ENCODE assay signal across 9 cellular contexts in the genomic region with DNA sequence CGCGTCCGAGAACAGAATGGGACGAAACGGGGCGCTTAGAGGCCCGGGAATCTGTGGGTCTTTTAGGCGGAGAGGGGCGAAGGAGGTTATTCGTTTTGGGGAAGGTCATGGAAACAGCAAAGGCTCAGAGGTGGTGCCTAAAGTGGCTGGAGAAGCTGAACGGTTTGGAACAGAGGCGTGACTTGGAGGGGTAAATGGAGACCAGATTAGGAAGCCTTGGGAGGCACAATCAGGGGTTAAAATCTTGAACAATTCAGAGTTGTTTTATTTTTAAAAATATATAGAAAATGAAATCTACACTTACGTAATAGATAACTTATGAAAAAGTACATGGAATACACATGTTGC. TPM values are rescaled to one million over a fixed set of nuclear protein-coding genes. Genes with fewer than 3 reads are reported as not detected.
DNase-seq lines count a peak whose midpoint lies in the region; ATAC-seq and TF ChIP-seq lines count a peak whose summit lies in the region.
"Had no signal": no experiment of that assay in that cellular context is flagged by ENCODE, and none has a peak within 500 bp of the region (broad histone marks: within the 10 kb centered on the region; RNA-seq: fewer than 3 reads in every experiment).

No MANE protein-coding gene starts in this region.

- no peak for DNase-seq in Jurkat, Clone E6-1 (ENCODE audit: low read depth, low spot score)
- no peak for DNase-seq in mammary epithelial cell
- no peak for DNase-seq in left lung
- DNase-seq in stimulated activated naive CD8-positive, alpha-beta T cell treated with anti-CD3 and anti-CD28 coated beads, Interleukin-15, amount 100 ng/mL, for 72 hours, result no peak
- DNase-seq in SIG-M5 (lab: John Stamatoyannopoulos, UW), result no peak
- no peak for DNase-seq in NCI-H1105 (lab: John Stamatoyannopoulos, UW)
- no peak for DNase-seq in DMS 273 (lab: John Stamatoyannopoulos, UW; ENCODE audit: unreplicated experiment)
- DNase-seq in OCI-LY7 (ENCODE audit: low spot score), result no peak
- DNase-seq: PC-3 had no signal

- no peak for TF ChIP-seq CTCF in mammary epithelial cell (conservative IDR thresholded peaks at IDR 0.05 in 1 of 2, IDR thresholded peaks at IDR 0.05 in 1 of 2; ENCODE audit: extremely low read depth in 1 of 2, insufficient read depth in 1 of 2, low read depth in 1 of 2, low read length in 2 of 2)
- no peak for TF ChIP-seq CTCF in left lung (IDR thresholded peaks at IDR 0.05)
- TF ChIP-seq CTCF in OCI-LY7 (conservative IDR thresholded peaks at IDR 0.05; ENCODE audit: low read length), result no peak

- peaks cover 22% of the 10 kb centered on the region for H3K4me1 Mint-ChIP-seq in stimulated activated naive CD8-positive, alpha-beta T cell treated with anti-CD3 and anti-CD28 coated beads, Interleukin-15, amount 100 ng/mL, for 72 hours

- ATAC-seq in left lung, result no peak
- no peak for ATAC-seq in stimulated activated naive CD8-positive, alpha-beta T cell treated with anti-CD3 and anti-CD28 coated beads, Interleukin-15, amount 100 ng/mL, for 72 hours
- ATAC-seq: PC-3 had no signal

- WGBS in mammary epithelial cell (ENCODE audit: low coverage, missing lambda C conversion rate), result 13% methylated on average over 5 of the region's 13 CpGs

- H3K4me1 ChIP-seq in mammary epithelial cell (ENCODE audit: insufficient read depth, low read length) (peaks cover 9% of the 10 kb centered on the region), left lung (peaks cover 0 to 34% of the 10 kb centered on the region in 2 donors), OCI-LY7 (ENCODE audit: insufficient read depth, low read length, poor library complexity, severe bottlenecking) (no peaks in the 10 kb centered on the region)

- no peak overlapping the region for H3K9ac ChIP-seq in mammary epithelial cell (ENCODE audit: insufficient read depth, low read length)

- H4K20me1 ChIP-seq in mammary epithelial cell (ENCODE audit: insufficient read depth, low read length) (no peaks in the 10 kb centered on the region), OCI-LY7 (ENCODE audit: insufficient read depth, low read length) (no peaks in the 10 kb centered on the region)

- peak overlapping the region; percentile 89 to 91 for H3K4me3 Mint-ChIP-seq in stimulated activated naive CD8-positive, alpha-beta T cell treated with anti-CD3 and anti-CD28 coated beads, Interleukin-15, amount 100 ng/mL, for 72 hours

- H3K79me2 ChIP-seq in mammary epithelial cell (ENCODE audit: insufficient read depth, low read length) (no peaks in the 10 kb centered on the region), OCI-LY7 (ENCODE audit: insufficient read depth, low read depth, low read length) (no peaks in the 10 kb centered on the region)

- in situ Hi-C loops in mammary epithelial cell (cut with MboI; ENCODE audit: low sequenced_read_pairs in 2 of 2), result loop anchor here in 1 of 2 donors (25.0 kb wide), 1 partner anchor 246 kb away; no protein-coding TSS in a partner anchor

- H3K36me3 ChIP-seq in mammary epithelial cell (ENCODE audit: insufficient read depth, low read length) (no peaks in the 10 kb centered on the region), left lung (no peaks in the 10 kb centered on the region), OCI-LY7 (ENCODE audit: insufficient read depth, low read length) (no peaks in the 10 kb centered on the region)

- H3K9me3 ChIP-seq in mammary epithelial cell (replicated peaks; ENCODE audit: insufficient read depth, low read length), result no peaks in the 10 kb centered on the region
- no peaks in the 10 kb centered on the region for H3K9me3 ChIP-seq in left lung
- no peaks in the 10 kb centered on the region for H3K9me3 ChIP-seq in OCI-LY7 (ENCODE audit: low read length)

- H2AFZ ChIP-seq in mammary epithelial cell (ENCODE audit: low read depth, low read length) (peak overlapping the region; percentile 82), OCI-LY7 (ENCODE audit: low read length) (no peak overlapping the region)

- dilution Hi-C loops in mammary epithelial cell (cut with HindIII; ENCODE audit: low sequenced_read_pairs), result no loop called here

- H3K27me3 ChIP-seq in mammary epithelial cell (ENCODE audit: insufficient read depth, low read length) (peaks cover 17% of the 10 kb centered on the region), left lung (peaks cover 0 to 18% of the 10 kb centered on the region in 2 donors)

- no peak overlapping the region for H3K27ac Mint-ChIP-seq in stimulated activated naive CD8-positive, alpha-beta T cell treated with anti-CD3 and anti-CD28 coated beads, Interleukin-15, amount 100 ng/mL, for 72 hours

- CTCF ChIA-PET in mammary epithelial cell (lab: Charles Lee; ENCODE audit: low non-redundant PET) (no interaction called here), OCI-LY7 (lab: Charles Lee; ENCODE audit: unreplicated experiment) (no interaction called here)

- intact Hi-C loops in mammary epithelial cell (cut with micrococcal nuclease), result no loop called here
- intact Hi-C loops in left lung (cut with DNase I), result no loop called here
- intact Hi-C loops in OCI-LY7 (cut with micrococcal nuclease; ENCODE audit: unreplicated experiment), result no loop called here

- H3K27me3 Mint-ChIP-seq in stimulated activated naive CD8-positive, alpha-beta T cell treated with anti-CD3 and anti-CD28 coated beads, Interleukin-15, amount 100 ng/mL, for 72 hours, result peaks cover 31% of the 10 kb centered on the region

- H3K4me3 ChIP-seq in Jurkat, Clone E6-1 (ENCODE audit: low read length), result peak overlapping the region; percentile 55
- H3K4me3 ChIP-seq in mammary epithelial cell (replicated peaks in 1 of 3; ENCODE audit: insufficient read depth in 1 of 3, low read depth in 2 of 3, low read length in 3 of 3) (peak overlapping the region in 2 of 3 experiments; percentile 23 to 33), left lung (peak overlapping the region; percentile 33 to 47), OCI-LY7 (ENCODE audit: low read depth, low read length, poor library complexity, severe bottlenecking) (no peak overlapping the region)

- no peak overlapping the region for H3K27ac ChIP-seq in mammary epithelial cell (ENCODE audit: insufficient read depth, low read depth, low read length)
- H3K27ac ChIP-seq in left lung, result peak overlapping the region in 1 of 2 donors; percentile 41
- no peak overlapping the region for H3K27ac ChIP-seq in OCI-LY7 (ENCODE audit: low read depth, low read length, poor library complexity, severe bottlenecking)

- peaks cover 0 to under 1% of the 10 kb centered on the region in 2 donors for H3K9me3 Mint-ChIP-seq in stimulated activated naive CD8-positive, alpha-beta T cell treated with anti-CD3 and anti-CD28 coated beads, Interleukin-15, amount 100 ng/mL, for 72 hours

- H3K4me2 ChIP-seq in mammary epithelial cell (ENCODE audit: insufficient read depth, low read depth, low read length) (peak overlapping the region; percentile 89), OCI-LY7 (ENCODE audit: low read length) (no peak overlapping the region)

- no TSS peak for BruUV-seq in mammary epithelial cell (replicated peaks; lab: Mats Ljungman, UMichigan)
- no TSS peak for BruUV-seq in OCI-LY7 (replicated peaks; lab: Mats Ljungman, UMichigan)

- POLR2A ChIA-PET in OCI-LY7 (lab: Charles Lee), result no interaction called here

- no peaks in the 10 kb centered on the region for H3K9me2 ChIP-seq in OCI-LY7 (ENCODE audit: insufficient read depth, low read length)

RNA-seq across cellular contexts. Expression of gene PLAAT5, which starts 0.2 kb away (rescaled TPM):
- polyA plus RNA-seq in Jurkat, Clone E6-1 (2012; ENCODE audit: insufficient read depth, insufficient read length), result not detected
- total RNA-seq in mammary epithelial cell (under 1 TPM in 1 of 2 donors, not detected in 1; under 0.01 TPM), left lung (1 to 10 TPM; 1.8 to 4.6 TPM), OCI-LY7 (2022) (not detected in 2 replicates)
- not detected for polyA plus RNA-seq in mammary epithelial cell
- polyA minus RNA-seq in mammary epithelial cell, result not detected
- total RNA-seq in OCI-LY7 (2014; rRNA removed; shearing (Covaris generic)), result not detected in 2 replicates
- total RNA-seq: PC-3 had no signal

RNA-seq across cellular contexts. Expression of gene LGALS12, which starts 14.7 kb away (rescaled TPM):
- not detected for polyA plus RNA-seq in Jurkat, Clone E6-1 (2012; ENCODE audit: insufficient read depth, insufficient read length)
- not detected for total RNA-seq in mammary epithelial cell
- not detected for polyA plus RNA-seq in mammary epithelial cell
- not detected for polyA minus RNA-seq in mammary epithelial cell
- total RNA-seq in left lung, result under 1 TPM; 0.20 to 0.86 TPM
- not detected in 2 replicates for total RNA-seq in OCI-LY7 (2014; rRNA removed; shearing (Covaris generic))
- not detected in 2 replicates for total RNA-seq in OCI-LY7 (2022)

RNA-seq across cellular contexts. Expression of gene PLAAT4, which starts 45.4 kb away (rescaled TPM):
- 8.0 TPM for polyA plus RNA-seq in Jurkat, Clone E6-1 (2012; ENCODE audit: insufficient read depth, insufficient read length)
- total RNA-seq in mammary epithelial cell (1 to 10 TPM in 1 of 2 donors, under 1 TPM in 1; 0.67 to 1.3 TPM), left lung (100 to 1,000 TPM; 105 to 217 TPM), OCI-LY7 (2022) (1.3 and 1.4 TPM in 2 replicates)
- polyA plus RNA-seq in mammary epithelial cell, result 3.5 TPM
- polyA minus RNA-seq in mammary epithelial cell, result not detected
- 6.5 and 6.8 TPM in 2 replicates for total RNA-seq in OCI-LY7 (2014; rRNA removed; shearing (Covaris generic))

Comparison
In these comparisons a context has a peak if more than half of its experiments do, and no peak if none do; other contexts are left out.
1. RNA of gene PLAAT4, which starts 45.4 kb away (total RNA-seq): 105 to 217 TPM in left lung; 1.3 to 6.8 TPM in OCI-LY7 and 0.67 to 1.3 TPM in mammary epithelial cell; every median in the first group is over 10 times any median in the second.